22 cellular contexts compared by ENCODE assay signal in genomic region chr10:85643839-85644525, GRCh38.
A peak's percentile ranks its signal among the peaks of the same experiment; 100 is the strongest.
DNase-seq lines count a peak whose midpoint lies in the region; ATAC-seq, FAIRE-seq and TF ChIP-seq lines count a peak whose summit lies in the region.
"Had no signal": no experiment of that assay in that cellular context is flagged by ENCODE, and none has a peak within 500 bp of the region (broad histone marks: within the 10 kb centered on the region; RNA-seq: fewer than 3 reads in every experiment).

No MANE protein-coding gene starts in this region.

- H3K36me3 Mint-ChIP-seq in nephron (ENCODE audit: low read depth), result no peaks in the 10 kb centered on the region
- H3K36me3 Mint-ChIP-seq in activated CD8-positive, alpha-beta T cell treated with anti-CD3 and anti-CD28 coated beads, Interleukin-2, amount 10 ng/mL, durations not matched to agents 7 days and 5 days (ENCODE audit: low read depth), result no peaks in the 10 kb centered on the region
- H3K36me3 Mint-ChIP-seq: natural killer cell treated with Interleukin-12 subunit alpha and Interleukin-12 subunit beta and Interleukin-15 and Interleukin-18, amount 100 ng/mL, for 72 hours had no signal

- peak; percentile 78 for FAIRE-seq in H54 (lab: Jason Lieb, UNC)
- FAIRE-seq: GM12892, K562, kidney had no signal

- no peaks in the 10 kb centered on the region for H3K9me3 ChIP-seq in PC-3 (ENCODE audit: low read length)
- H3K9me3 ChIP-seq: BLaER1 treated with 17β-estradiol and CSF1 and Interleukin-3, amounts not matched to agents 10 nM and 100 nM; body of pancreas; right atrium auricular region; vagina had no signal

- no peaks in the 10 kb centered on the region for H3F3A ChIP-seq in PC-3 (ENCODE audit: low read length, unreplicated experiment)

- H3K4me1 Mint-ChIP-seq in nephron, result peaks cover 76% of the 10 kb centered on the region
- H3K4me1 Mint-ChIP-seq in activated CD8-positive, alpha-beta T cell treated with anti-CD3 and anti-CD28 coated beads, Interleukin-2, amount 10 ng/mL, durations not matched to agents 7 days and 5 days (ENCODE audit: low read depth), result no peaks in the 10 kb centered on the region

- CTCF ChIA-PET in PC-3 (lab: Charles Lee), result no interaction called here
- CTCF ChIA-PET in activated CD8-positive, alpha-beta T cell treated with anti-CD3 and anti-CD28 coated beads, Interleukin-2, amount 10 ng/mL, durations not matched to agents 7 days and 5 days (lab: Charles Lee), result no interaction called here

- H3K79me2 ChIP-seq in PC-3 (ENCODE audit: low read length), result no peaks in the 10 kb centered on the region

- H3K4me1 ChIP-seq in PC-3 (ENCODE audit: insufficient read depth, low read length), result peaks cover 32% of the 10 kb centered on the region
- H3K4me1 ChIP-seq: BLaER1 treated with 17β-estradiol and CSF1 and Interleukin-3, amounts not matched to agents 10 nM and 100 nM; body of pancreas had no signal

- no peak overlapping the region for H3K4me3 ChIP-seq in PC-3 (ENCODE audit: low read length)
- H3K4me3 ChIP-seq: BLaER1 treated with 17β-estradiol and CSF1 and Interleukin-3, amounts not matched to agents 10 nM and 100 nM; body of pancreas; K562; right atrium auricular region; vagina had no signal

- POLR2A ChIA-PET in PC-3 (lab: Charles Lee; ENCODE audit: unreplicated experiment), result no interaction called here
- POLR2A ChIA-PET in activated CD8-positive, alpha-beta T cell treated with anti-CD3 and anti-CD28 coated beads, Interleukin-2, amount 10 ng/mL, durations not matched to agents 7 days and 5 days (lab: Charles Lee), result no interaction called here

- peak overlapping the region; percentile 66 to 86 (median 78) for H3K27ac Mint-ChIP-seq in nephron
- no peak overlapping the region for H3K27ac Mint-ChIP-seq in activated CD8-positive, alpha-beta T cell treated with anti-CD3 and anti-CD28 coated beads, Interleukin-2, amount 10 ng/mL, durations not matched to agents 7 days and 5 days
- H3K27ac Mint-ChIP-seq: effector memory CD8-positive, alpha-beta T cell; natural killer cell treated with Interleukin-12 subunit alpha and Interleukin-12 subunit beta and Interleukin-15 and Interleukin-18, amount 100 ng/mL, for 72 hours had no signal

- H3K27me3 Mint-ChIP-seq in nephron (ENCODE audit: low read depth), result no peaks in the 10 kb centered on the region
- no peaks in the 10 kb centered on the region for H3K27me3 Mint-ChIP-seq in activated CD8-positive, alpha-beta T cell treated with anti-CD3 and anti-CD28 coated beads, Interleukin-2, amount 10 ng/mL, durations not matched to agents 7 days and 5 days (ENCODE audit: low read depth)
- H3K27me3 Mint-ChIP-seq: natural killer cell treated with Interleukin-12 subunit alpha and Interleukin-12 subunit beta and Interleukin-15 and Interleukin-18, amount 100 ng/mL, for 72 hours had no signal

- H3K27me3 ChIP-seq in PC-3 (ENCODE audit: low read length), result no peaks in the 10 kb centered on the region
- H3K27me3 ChIP-seq: BLaER1 treated with 17β-estradiol and CSF1 and Interleukin-3, amounts not matched to agents 10 nM and 100 nM; body of pancreas; right atrium auricular region; vagina had no signal

- peak overlapping the region; percentile 67; the same call in 1 of the 2 replicates for H3K4me2 ChIP-seq in PC-3 (ENCODE audit: low read length)

- no peaks in the 10 kb centered on the region for H4K20me1 ChIP-seq in PC-3 (ENCODE audit: low read length)
- H4K20me1 ChIP-seq: BLaER1 treated with 17β-estradiol and CSF1 and Interleukin-3, amounts not matched to agents 10 nM and 100 nM had no signal

- TF ChIP-seq POLR2A in H54 (IDR thresholded peaks at IDR 0.05; ENCODE audit: low read depth, low read length), result no peak

- TF ChIP-seq CTCF in PC-3 (conservative IDR thresholded peaks at IDR 0.05; ENCODE audit: low read depth, low read length) (no peak), nephron (IDR thresholded peaks at IDR 0.05; ENCODE audit: unreplicated experiment in 3 of 3) (no peak)

- DNase-seq in H54 (ENCODE audit: insufficient read length, low spot score) (peak; percentile 58), PC-3 (peak; percentile 63), epithelial cell of prostate (ENCODE audit: low read depth, low spot score) (peak; percentile 90), left ventricle myocardium superior (no peak)
- no peak for DNase-seq in activated CD8-positive, alpha-beta memory T cell treated with anti-CD3 and anti-CD28 coated beads for 24 hours
- no peak for DNase-seq in activated CD8-positive, alpha-beta T cell treated with anti-CD3 and anti-CD28 coated beads, Interleukin-2, amount 10 ng/mL, durations not matched to agents 7 days and 5 days
- DNase-seq: activated gamma-delta T cell treated with Interleukin-2 at 50 U/mL for 16 hours; body of pancreas; effector memory CD8-positive, alpha-beta T cell; EL; kidney; NCI-H1436; NCI-H82; stimulated activated CD4-positive, alpha-beta T cell treated with anti-CD3 and anti-CD28 coated beads, Interleukin-4, amount 100 ng/mL, for 1 hour had no signal

- no peaks in the 10 kb centered on the region for H3K9me2 ChIP-seq in PC-3 (replicated peaks; ENCODE audit: low read length)

- no peaks in the 10 kb centered on the region for H3K36me3 ChIP-seq in PC-3 (ENCODE audit: low read depth, low read length)
- H3K36me3 ChIP-seq: BLaER1 treated with 17β-estradiol and CSF1 and Interleukin-3, amounts not matched to agents 10 nM and 100 nM; right atrium auricular region; vagina had no signal

- H3K9ac ChIP-seq in PC-3 (ENCODE audit: low read length), result no peak overlapping the region
- H3K9ac ChIP-seq: BLaER1 treated with 17β-estradiol and CSF1 and Interleukin-3, amounts not matched to agents 10 nM and 100 nM had no signal

- no peaks in the 10 kb centered on the region for H3K9me3 Mint-ChIP-seq in nephron
- no peaks in the 10 kb centered on the region for H3K9me3 Mint-ChIP-seq in activated CD8-positive, alpha-beta T cell treated with anti-CD3 and anti-CD28 coated beads, Interleukin-2, amount 10 ng/mL, durations not matched to agents 7 days and 5 days (ENCODE audit: insufficient read depth)

- no peak overlapping the region for H3K4me3 Mint-ChIP-seq in nephron
- H3K4me3 Mint-ChIP-seq in activated CD8-positive, alpha-beta T cell treated with anti-CD3 and anti-CD28 coated beads, Interleukin-2, amount 10 ng/mL, durations not matched to agents 7 days and 5 days, result no peak overlapping the region
- H3K4me3 Mint-ChIP-seq: effector memory CD8-positive, alpha-beta T cell; natural killer cell treated with Interleukin-12 subunit alpha and Interleukin-12 subunit beta and Interleukin-15 and Interleukin-18, amount 100 ng/mL, for 72 hours had no signal

- ATAC-seq in PC-3 (no peak), GM21367 (IDR thresholded peaks at IDR 0.05; ENCODE audit: unreplicated experiment) (no peak), left ventricle myocardium superior (no peak)
- ATAC-seq in activated CD8-positive, alpha-beta T cell treated with anti-CD3 and anti-CD28 coated beads, Interleukin-2, amount 10 ng/mL, durations not matched to agents 7 days and 5 days, result no peak
- ATAC-seq: body of pancreas; effector memory CD8-positive, alpha-beta T cell; K562; natural killer cell treated with Interleukin-12 subunit alpha and Interleukin-12 subunit beta and Interleukin-15 and Interleukin-18, amount 100 ng/mL, for 72 hours had no signal

- H2AFZ ChIP-seq in PC-3 (ENCODE audit: low read length), result no peak overlapping the region

- no TSS peak for BruUV-seq in PC-3 (replicated peaks; lab: Mats Ljungman, UMichigan)

- peak overlapping the region; percentile 85 for H3K27ac ChIP-seq in PC-3 (ENCODE audit: low read length)
- H3K27ac ChIP-seq in epithelial cell of prostate, result peak overlapping the region; percentile 91
- H3K27ac ChIP-seq: BLaER1 treated with 17β-estradiol and CSF1 and Interleukin-3, amounts not matched to agents 10 nM and 100 nM; body of pancreas; right atrium auricular region; vagina had no signal

- intact Hi-C loops in PC-3 (cut with micrococcal nuclease), result no loop called here
- intact Hi-C loops in left ventricle myocardium superior (cut with micrococcal nuclease), result no loop called here

Comparison
In these comparisons a context has a peak if more than half of its experiments do, and no peak if none do; other contexts are left out.
1. DNase-seq: peak in H54 (single experiment), PC-3 (single experiment) and epithelial cell of prostate (single experiment); none in activated CD8-positive, alpha-beta memory T cell treated with anti-CD3 and anti-CD28 coated beads for 24 hours (single experiment), activated CD8-positive, alpha-beta T cell treated with anti-CD3 and anti-CD28 coated beads, Interleukin-2, amount 10 ng/mL, durations not matched to agents 7 days and 5 days (single experiment) and left ventricle myocardium superior (single experiment).